In genomic region chrX:39759526-39760224, GRCh38 we compare ENCODE assay signal across 8 cellular contexts.
A peak's percentile ranks its signal among the peaks of the same experiment; 100 is the strongest.
DNase-seq lines count a peak whose midpoint lies in the region; ATAC-seq, FAIRE-seq and TF ChIP-seq lines count a peak whose summit lies in the region.

No MANE protein-coding gene starts in this region.

- FAIRE-seq in pancreas (lab: Jason Lieb, UNC): no peak

- H3K27ac ChIP-seq in PC-3 (ENCODE audit: low read length): no peak overlapping the region
- H3K27ac ChIP-seq in pancreas: peak overlapping the region; percentile 34 to 83 (median 72)
- H3K27ac ChIP-seq in suprapubic skin: no peak overlapping the region

- POLR2A ChIA-PET in PC-3 (lab: Charles Lee; ENCODE audit: unreplicated experiment) (no interaction called here), T-cell (lab: Charles Lee) (no interaction called here)

- H2AFZ ChIP-seq in PC-3 (ENCODE audit: low read length): peak overlapping the region; percentile 64

- CTCF ChIA-PET in PC-3 (lab: Charles Lee): interaction anchor here (0.7 kb wide), 1 partner anchor 31 kb away, joined by 3 read pairs; no protein-coding TSS in a partner anchor
- CTCF ChIA-PET in T-cell (lab: Charles Lee): no interaction called here

- no peak overlapping the region for H3K27ac Mint-ChIP-seq in T-cell

- no peak for TF ChIP-seq CTCF in PC-3 (conservative IDR thresholded peaks at IDR 0.05; ENCODE audit: low read depth, low read length)
- TF ChIP-seq CTCF in pancreas (IDR thresholded peaks at IDR 0.05): no peak
- TF ChIP-seq CTCF in suprapubic skin (IDR thresholded peaks at IDR 0.05): no peak

- peaks cover 0 to 3% (median 1%) of the 10 kb centered on the region in 3 donors for H3K4me1 Mint-ChIP-seq in T-cell

- no peaks in the 10 kb centered on the region for H3K9me3 Mint-ChIP-seq in T-cell

- H3K27me3 ChIP-seq in PC-3 (ENCODE audit: low read length) (no peaks in the 10 kb centered on the region), pancreas (no peaks in the 10 kb centered on the region), suprapubic skin (no peaks in the 10 kb centered on the region)

- no peaks in the 10 kb centered on the region for H3F3A ChIP-seq in PC-3 (ENCODE audit: low read length, unreplicated experiment)

- H3K9me3 ChIP-seq in PC-3 (ENCODE audit: low read length) (no peaks in the 10 kb centered on the region), pancreas (no peaks in the 10 kb centered on the region), suprapubic skin (no peaks in the 10 kb centered on the region)

- no peak overlapping the region for H3K9ac ChIP-seq in PC-3 (ENCODE audit: low read length)

- DNase-seq in Daoy (ENCODE audit: low read depth) (peak; percentile 45), PC-3 (peak; percentile 19), fibroblast of peridontal ligament (ENCODE audit: extremely low read depth) (peak; percentile 65), pancreas (peak; percentile 50 to 75 (median 70)), T-cell (no peak), suprapubic skin (ENCODE audit: low spot score in 2 of 2) (no peak)
- DNase-seq in stimulated activated CD4-positive, alpha-beta T cell treated with anti-CD3 and anti-CD28 coated beads, Interleukin-12 subunit alpha, Interleukin-12 subunit beta, amount 100 ng/mL, for 4 hours: no peak

- no peak for TF ChIP-seq POLR2A in suprapubic skin (IDR thresholded peaks at IDR 0.05)

- no peak overlapping the region for H3K4me3 Mint-ChIP-seq in T-cell

- no peaks in the 10 kb centered on the region for H3K79me2 ChIP-seq in PC-3 (ENCODE audit: low read length)

- H3K27me3 Mint-ChIP-seq in T-cell: peaks cover 0 to 4% of the 10 kb centered on the region in 2 donors

- no peaks in the 10 kb centered on the region for H3K36me3 ChIP-seq in PC-3 (ENCODE audit: low read depth, low read length)
- no peaks in the 10 kb centered on the region for H3K36me3 ChIP-seq in pancreas
- H3K36me3 ChIP-seq in suprapubic skin: no peaks in the 10 kb centered on the region

- 11 to 25% methylated on average over 15 of the region's 15 CpGs for WGBS in pancreas, 2 donors
- WGBS in suprapubic skin: 72% methylated on average over 7 of the region's 15 CpGs

- peak overlapping the region; percentile 46; the same call in 1 of the 2 replicates for H3K4me2 ChIP-seq in PC-3 (ENCODE audit: low read length)

- H3K4me1 ChIP-seq in PC-3 (ENCODE audit: insufficient read depth, low read length) (peaks cover 19% of the 10 kb centered on the region), pancreas (peaks cover 6 to 17% (median 13%) of the 10 kb centered on the region in 3 donors), suprapubic skin (peaks cover 27% of the 10 kb centered on the region)

- no peaks in the 10 kb centered on the region for H4K20me1 ChIP-seq in PC-3 (ENCODE audit: low read length)

- no peaks in the 10 kb centered on the region for H3K36me3 Mint-ChIP-seq in T-cell

- no peaks in the 10 kb centered on the region for H3K9me2 ChIP-seq in PC-3 (replicated peaks; ENCODE audit: low read length)

- H3K4me3 ChIP-seq in PC-3 (ENCODE audit: low read length) (no peak overlapping the region), pancreas (no peak overlapping the region), suprapubic skin (no peak overlapping the region)

- TF ChIP-seq EP300 in suprapubic skin (IDR thresholded peaks at IDR 0.05): no peak

- ATAC-seq in PC-3: peak; percentile 3; the same call in 1 of the 2 replicates
- ATAC-seq in pancreas: peak; percentile 58 to 75 (median 62)
- ATAC-seq in T-cell (replicated peaks in 1 of 4): no peak
- no peak for ATAC-seq in GM21528 (IDR thresholded peaks at IDR 0.05; ENCODE audit: low FRiP score, unreplicated experiment)

- intact Hi-C loops in PC-3 (cut with micrococcal nuclease): no loop called here
- intact Hi-C loops in pancreas (cut with DNase I): no loop called here

- BruUV-seq in PC-3 (replicated peaks; lab: Mats Ljungman, UMichigan): no TSS peak

Comparison
In these comparisons a context has a peak if more than half of its experiments do, and no peak if none do; other contexts are left out.
1. DNase-seq: peak in Daoy (single experiment), PC-3 (single experiment), fibroblast of peridontal ligament (single experiment) and pancreas (6 of 6); none in T-cell (0 of 34), stimulated activated CD4-positive, alpha-beta T cell treated with anti-CD3 and anti-CD28 coated beads, Interleukin-12 subunit alpha, Interleukin-12 subunit beta, amount 100 ng/mL, for 4 hours (single experiment) and suprapubic skin (0 of 2).
2. ATAC-seq: peak in PC-3 (single experiment) and pancreas (4 of 4); none in T-cell (0 of 4) and GM21528 (single experiment).
3. H3K27ac ChIP-seq: peak in pancreas (4 of 4); none in PC-3 (single experiment) and suprapubic skin (single experiment).